ENCODE assay signal across 2 cellular contexts in genomic region chr16:2022723-2023097, GRCh38.
A peak's percentile ranks its signal among the peaks of the same experiment; 100 is the strongest.
TF ChIP-seq lines count a peak whose summit lies in the region.

No MANE protein-coding gene starts in this region.

TF ChIP-seq in A549, 52 proteins besides CTCF, POLR2A, EP300 and RAD21:
- no peak for TF ChIP-seq FOXS1 (CRISPR knock-in tag; IDR thresholded peaks at IDR 0.05)
- peak; percentile 75 for TF ChIP-seq CHD2 (IDR thresholded peaks at IDR 0.05; ENCODE audit: low read length, partially characterized antibody)
- TF ChIP-seq, protein P1, sequence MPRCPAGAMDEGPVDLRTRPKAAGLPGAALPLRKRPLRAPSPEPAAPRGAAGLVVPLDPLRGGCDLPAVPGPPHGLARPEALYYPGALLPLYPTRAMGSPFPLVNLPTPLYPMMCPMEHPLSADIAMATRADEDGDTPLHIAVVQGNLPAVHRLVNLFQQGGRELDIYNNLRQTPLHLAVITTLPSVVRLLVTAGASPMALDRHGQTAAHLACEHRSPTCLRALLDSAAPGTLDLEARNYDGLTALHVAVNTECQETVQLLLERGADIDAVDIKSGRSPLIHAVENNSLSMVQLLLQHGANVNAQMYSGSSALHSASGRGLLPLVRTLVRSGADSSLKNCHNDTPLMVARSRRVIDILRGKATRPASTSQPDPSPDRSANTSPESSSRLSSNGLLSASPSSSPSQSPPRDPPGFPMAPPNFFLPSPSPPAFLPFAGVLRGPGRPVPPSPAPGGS (IDR thresholded peaks at IDR 0.05): 0 out of 3 replicates have a peak, but pooled peaks have one; percentile 53
- TF ChIP-seq, protein P2, sequence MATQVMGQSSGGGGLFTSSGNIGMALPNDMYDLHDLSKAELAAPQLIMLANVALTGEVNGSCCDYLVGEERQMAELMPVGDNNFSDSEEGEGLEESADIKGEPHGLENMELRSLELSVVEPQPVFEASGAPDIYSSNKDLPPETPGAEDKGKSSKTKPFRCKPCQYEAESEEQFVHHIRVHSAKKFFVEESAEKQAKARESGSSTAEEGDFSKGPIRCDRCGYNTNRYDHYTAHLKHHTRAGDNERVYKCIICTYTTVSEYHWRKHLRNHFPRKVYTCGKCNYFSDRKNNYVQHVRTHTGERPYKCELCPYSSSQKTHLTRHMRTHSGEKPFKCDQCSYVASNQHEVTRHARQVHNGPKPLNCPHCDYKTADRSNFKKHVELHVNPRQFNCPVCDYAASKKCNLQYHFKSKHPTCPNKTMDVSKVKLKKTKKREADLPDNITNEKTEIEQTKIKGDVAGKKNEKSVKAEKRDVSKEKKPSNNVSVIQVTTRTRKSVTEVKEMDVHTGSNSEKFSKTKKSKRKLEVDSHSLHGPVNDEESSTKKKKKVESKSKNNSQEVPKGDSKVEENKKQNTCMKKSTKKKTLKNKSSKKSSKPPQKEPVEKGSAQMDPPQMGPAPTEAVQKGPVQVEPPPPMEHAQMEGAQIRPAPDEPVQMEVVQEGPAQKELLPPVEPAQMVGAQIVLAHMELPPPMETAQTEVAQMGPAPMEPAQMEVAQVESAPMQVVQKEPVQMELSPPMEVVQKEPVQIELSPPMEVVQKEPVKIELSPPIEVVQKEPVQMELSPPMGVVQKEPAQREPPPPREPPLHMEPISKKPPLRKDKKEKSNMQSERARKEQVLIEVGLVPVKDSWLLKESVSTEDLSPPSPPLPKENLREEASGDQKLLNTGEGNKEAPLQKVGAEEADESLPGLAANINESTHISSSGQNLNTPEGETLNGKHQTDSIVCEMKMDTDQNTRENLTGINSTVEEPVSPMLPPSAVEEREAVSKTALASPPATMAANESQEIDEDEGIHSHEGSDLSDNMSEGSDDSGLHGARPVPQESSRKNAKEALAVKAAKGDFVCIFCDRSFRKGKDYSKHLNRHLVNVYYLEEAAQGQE (IDR thresholded peaks at IDR 0.05): peak; percentile 70
TF ChIP-seq in A549: peak in this region for 3.

TF ChIP-seq in endothelial cell of umbilical vein, 7 proteins besides CTCF, POLR2A, EP300 and RAD21:
- TF ChIP-seq, protein P3, sequence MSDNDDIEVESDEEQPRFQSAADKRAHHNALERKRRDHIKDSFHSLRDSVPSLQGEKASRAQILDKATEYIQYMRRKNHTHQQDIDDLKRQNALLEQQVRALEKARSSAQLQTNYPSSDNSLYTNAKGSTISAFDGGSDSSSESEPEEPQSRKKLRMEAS (IDR thresholded peaks at IDR 0.05; ENCODE audit: insufficient read depth, insufficient read length): no peak
- no peak for TF ChIP-seq EZH2 (IDR thresholded peaks at IDR 0.05; ENCODE audit: borderline replicate concordance, low read depth, low read length, severe bottlenecking)
- no peak for TF ChIP-seq GATA2 (IDR thresholded peaks at IDR 0.05; ENCODE audit: insufficient read depth, insufficient read length, low read depth, low read length)
